ENCODE assay signal across 1 cellular context in genomic region chr22:19970479-19971275, GRCh38.
TF ChIP-seq lines count a peak whose summit lies in the region.

No MANE protein-coding gene starts in this region.

TF ChIP-seq in K562, 482 proteins besides CTCF, POLR2A, EP300 and RAD21 (continued from another document and continues in another):
- peak; percentile 66; the same call in 1 of the 2 replicates for TF ChIP-seq REST (CRISPR knock-in tag; IDR thresholded peaks at IDR 0.05; ENCODE audit: low read depth)
- TF ChIP-seq RFX7 (CRISPR knock-in tag; IDR thresholded peaks at IDR 0.05), result peak; percentile 27; the same call in 1 of the 2 replicates
- TF ChIP-seq SMC3 (conservative IDR thresholded peaks at IDR 0.05; ENCODE audit: insufficient read depth, low read depth, low read length), result peak; percentile 100
- no peak for TF ChIP-seq POLR2H (tag; IDR thresholded peaks at IDR 0.05; ENCODE audit: low read depth)
- TF ChIP-seq HDAC2 (IDR thresholded peaks at IDR 0.05), result peak; percentile 44; the same call in 1 of the 2 replicates
- TF ChIP-seq KLF1 (tag; IDR thresholded peaks at IDR 0.05), result peak; percentile 41; the same call in 1 of the 2 replicates
- TF ChIP-seq ZNF780A (CRISPR knock-in tag; IDR thresholded peaks at IDR 0.05), result no peak
- TF ChIP-seq ZNF384 (IDR thresholded peaks at IDR 0.05; ENCODE audit: low read depth, low read length), result peak; percentile 56; the same call in 1 of the 2 replicates
- no peak; the same call in 1 of the 2 replicates for TF ChIP-seq STAT5A (IDR thresholded peaks at IDR 0.05; ENCODE audit: borderline replicate concordance, low read length)
- TF ChIP-seq, protein P1, sequence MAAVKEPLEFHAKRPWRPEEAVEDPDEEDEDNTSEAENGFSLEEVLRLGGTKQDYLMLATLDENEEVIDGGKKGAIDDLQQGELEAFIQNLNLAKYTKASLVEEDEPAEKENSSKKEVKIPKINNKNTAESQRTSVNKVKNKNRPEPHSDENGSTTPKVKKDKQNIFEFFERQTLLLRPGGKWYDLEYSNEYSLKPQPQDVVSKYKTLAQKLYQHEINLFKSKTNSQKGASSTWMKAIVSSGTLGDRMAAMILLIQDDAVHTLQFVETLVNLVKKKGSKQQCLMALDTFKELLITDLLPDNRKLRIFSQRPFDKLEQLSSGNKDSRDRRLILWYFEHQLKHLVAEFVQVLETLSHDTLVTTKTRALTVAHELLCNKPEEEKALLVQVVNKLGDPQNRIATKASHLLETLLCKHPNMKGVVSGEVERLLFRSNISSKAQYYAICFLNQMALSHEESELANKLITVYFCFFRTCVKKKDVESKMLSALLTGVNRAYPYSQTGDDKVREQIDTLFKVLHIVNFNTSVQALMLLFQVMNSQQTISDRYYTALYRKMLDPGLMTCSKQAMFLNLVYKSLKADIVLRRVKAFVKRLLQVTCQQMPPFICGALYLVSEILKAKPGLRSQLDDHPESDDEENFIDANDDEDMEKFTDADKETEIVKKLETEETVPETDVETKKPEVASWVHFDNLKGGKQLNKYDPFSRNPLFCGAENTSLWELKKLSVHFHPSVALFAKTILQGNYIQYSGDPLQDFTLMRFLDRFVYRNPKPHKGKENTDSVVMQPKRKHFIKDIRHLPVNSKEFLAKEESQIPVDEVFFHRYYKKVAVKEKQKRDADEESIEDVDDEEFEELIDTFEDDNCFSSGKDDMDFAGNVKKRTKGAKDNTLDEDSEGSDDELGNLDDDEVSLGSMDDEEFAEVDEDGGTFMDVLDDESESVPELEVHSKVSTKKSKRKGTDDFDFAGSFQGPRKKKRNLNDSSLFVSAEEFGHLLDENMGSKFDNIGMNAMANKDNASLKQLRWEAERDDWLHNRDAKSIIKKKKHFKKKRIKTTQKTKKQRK (IDR thresholded peaks at IDR 0.05; ENCODE audit: borderline replicate concordance, low read depth, low read length), result no peak
- peak; percentile 32 to 91; a peak in 1 of 4 replicates for TF ChIP-seq TBL1XR1 (IDR thresholded peaks at IDR 0.05; ENCODE audit: low read length in 2 of 2)
- TF ChIP-seq, protein P2, sequence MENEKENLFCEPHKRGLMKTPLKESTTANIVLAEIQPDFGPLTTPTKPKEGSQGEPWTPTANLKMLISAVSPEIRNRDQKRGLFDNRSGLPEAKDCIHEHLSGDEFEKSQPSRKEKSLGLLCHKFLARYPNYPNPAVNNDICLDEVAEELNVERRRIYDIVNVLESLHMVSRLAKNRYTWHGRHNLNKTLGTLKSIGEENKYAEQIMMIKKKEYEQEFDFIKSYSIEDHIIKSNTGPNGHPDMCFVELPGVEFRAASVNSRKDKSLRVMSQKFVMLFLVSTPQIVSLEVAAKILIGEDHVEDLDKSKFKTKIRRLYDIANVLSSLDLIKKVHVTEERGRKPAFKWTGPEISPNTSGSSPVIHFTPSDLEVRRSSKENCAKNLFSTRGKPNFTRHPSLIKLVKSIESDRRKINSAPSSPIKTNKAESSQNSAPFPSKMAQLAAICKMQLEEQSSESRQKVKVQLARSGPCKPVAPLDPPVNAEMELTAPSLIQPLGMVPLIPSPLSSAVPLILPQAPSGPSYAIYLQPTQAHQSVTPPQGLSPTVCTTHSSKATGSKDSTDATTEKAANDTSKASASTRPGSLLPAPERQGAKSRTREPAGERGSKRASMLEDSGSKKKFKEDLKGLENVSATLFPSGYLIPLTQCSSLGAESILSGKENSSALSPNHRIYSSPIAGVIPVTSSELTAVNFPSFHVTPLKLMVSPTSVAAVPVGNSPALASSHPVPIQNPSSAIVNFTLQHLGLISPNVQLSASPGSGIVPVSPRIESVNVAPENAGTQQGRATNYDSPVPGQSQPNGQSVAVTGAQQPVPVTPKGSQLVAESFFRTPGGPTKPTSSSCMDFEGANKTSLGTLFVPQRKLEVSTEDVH (IDR thresholded peaks at IDR 0.05; ENCODE audit: low read depth, partially characterized antibody), result peak; percentile 70
- TF ChIP-seq NBN (IDR thresholded peaks at IDR 0.05; ENCODE audit: low read depth), result 0 out of 2 replicates have a peak, but pooled peaks have one; percentile 54
- no peak for TF ChIP-seq PHB2 (IDR thresholded peaks at IDR 0.05; ENCODE audit: low read depth)
- no peak for TF ChIP-seq AFF4 (CRISPR knock-in tag; IDR thresholded peaks at IDR 0.05)
- TF ChIP-seq, protein P3, sequence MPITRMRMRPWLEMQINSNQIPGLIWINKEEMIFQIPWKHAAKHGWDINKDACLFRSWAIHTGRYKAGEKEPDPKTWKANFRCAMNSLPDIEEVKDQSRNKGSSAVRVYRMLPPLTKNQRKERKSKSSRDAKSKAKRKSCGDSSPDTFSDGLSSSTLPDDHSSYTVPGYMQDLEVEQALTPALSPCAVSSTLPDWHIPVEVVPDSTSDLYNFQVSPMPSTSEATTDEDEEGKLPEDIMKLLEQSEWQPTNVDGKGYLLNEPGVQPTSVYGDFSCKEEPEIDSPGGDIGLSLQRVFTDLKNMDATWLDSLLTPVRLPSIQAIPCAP (CRISPR knock-in tag; IDR thresholded peaks at IDR 0.05; ENCODE audit: borderline replicate concordance), result no peak
- no peak for TF ChIP-seq FOXK1 (CRISPR knock-in tag; IDR thresholded peaks at IDR 0.05; ENCODE audit: borderline replicate concordance)
- peak; percentile 33; the same call in 1 of the 2 replicates for TF ChIP-seq ZNF239 (CRISPR knock-in tag; IDR thresholded peaks at IDR 0.05)
- TF ChIP-seq, protein P4, sequence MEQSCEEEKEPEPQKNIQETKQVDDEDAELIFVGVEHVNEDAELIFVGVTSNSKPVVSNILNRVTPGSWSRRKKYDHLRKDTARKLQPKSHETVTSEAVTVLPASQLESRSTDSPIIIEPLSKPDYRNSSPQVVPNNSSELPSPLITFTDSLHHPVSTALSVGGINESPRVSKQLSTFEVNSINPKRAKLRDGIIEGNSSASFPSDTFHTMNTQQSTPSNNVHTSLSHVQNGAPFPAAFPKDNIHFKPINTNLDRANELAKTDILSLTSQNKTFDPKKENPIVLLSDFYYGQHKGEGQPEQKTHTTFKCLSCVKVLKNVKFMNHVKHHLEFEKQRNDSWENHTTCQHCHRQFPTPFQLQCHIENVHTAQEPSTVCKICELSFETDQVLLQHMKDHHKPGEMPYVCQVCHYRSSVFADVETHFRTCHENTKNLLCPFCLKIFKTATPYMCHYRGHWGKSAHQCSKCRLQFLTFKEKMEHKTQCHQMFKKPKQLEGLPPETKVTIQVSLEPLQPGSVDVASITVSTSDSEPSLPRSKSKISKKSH (CRISPR knock-in tag; IDR thresholded peaks at IDR 0.05), result no peak
- TF ChIP-seq, protein P5, sequence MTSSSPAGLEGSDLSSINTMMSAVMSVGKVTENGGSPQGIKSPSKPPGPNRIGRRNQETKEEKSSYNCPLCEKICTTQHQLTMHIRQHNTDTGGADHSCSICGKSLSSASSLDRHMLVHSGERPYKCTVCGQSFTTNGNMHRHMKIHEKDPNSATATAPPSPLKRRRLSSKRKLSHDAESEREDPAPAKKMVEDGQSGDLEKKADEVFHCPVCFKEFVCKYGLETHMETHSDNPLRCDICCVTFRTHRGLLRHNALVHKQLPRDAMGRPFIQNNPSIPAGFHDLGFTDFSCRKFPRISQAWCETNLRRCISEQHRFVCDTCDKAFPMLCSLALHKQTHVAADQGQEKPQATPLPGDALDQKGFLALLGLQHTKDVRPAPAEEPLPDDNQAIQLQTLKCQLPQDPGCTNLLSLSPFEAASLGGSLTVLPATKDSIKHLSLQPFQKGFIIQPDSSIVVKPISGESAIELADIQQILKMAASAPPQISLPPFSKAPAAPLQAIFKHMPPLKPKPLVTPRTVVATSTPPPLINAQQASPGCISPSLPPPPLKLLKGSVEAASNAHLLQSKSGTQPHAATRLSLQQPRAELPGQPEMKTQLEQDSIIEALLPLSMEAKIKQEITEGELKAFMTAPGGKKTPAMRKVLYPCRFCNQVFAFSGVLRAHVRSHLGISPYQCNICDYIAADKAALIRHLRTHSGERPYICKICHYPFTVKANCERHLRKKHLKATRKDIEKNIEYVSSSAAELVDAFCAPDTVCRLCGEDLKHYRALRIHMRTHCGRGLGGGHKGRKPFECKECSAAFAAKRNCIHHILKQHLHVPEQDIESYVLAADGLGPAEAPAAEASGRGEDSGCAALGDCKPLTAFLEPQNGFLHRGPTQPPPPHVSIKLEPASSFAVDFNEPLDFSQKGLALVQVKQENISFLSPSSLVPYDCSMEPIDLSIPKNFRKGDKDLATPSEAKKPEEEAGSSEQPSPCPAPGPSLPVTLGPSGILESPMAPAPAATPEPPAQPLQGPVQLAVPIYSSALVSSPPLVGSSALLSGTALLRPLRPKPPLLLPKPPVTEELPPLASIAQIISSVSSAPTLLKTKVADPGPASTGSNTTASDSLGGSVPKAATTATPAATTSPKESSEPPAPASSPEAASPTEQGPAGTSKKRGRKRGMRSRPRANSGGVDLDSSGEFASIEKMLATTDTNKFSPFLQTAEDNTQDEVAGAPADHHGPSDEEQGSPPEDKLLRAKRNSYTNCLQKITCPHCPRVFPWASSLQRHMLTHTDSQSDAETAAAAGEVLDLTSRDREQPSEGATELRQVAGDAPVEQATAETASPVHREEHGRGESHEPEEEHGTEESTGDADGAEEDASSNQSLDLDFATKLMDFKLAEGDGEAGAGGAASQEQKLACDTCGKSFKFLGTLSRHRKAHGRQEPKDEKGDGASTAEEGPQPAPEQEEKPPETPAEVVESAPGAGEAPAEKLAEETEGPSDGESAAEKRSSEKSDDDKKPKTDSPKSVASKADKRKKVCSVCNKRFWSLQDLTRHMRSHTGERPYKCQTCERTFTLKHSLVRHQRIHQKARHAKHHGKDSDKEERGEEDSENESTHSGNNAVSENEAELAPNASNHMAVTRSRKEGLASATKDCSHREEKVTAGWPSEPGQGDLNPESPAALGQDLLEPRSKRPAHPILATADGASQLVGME (CRISPR knock-in tag; IDR thresholded peaks at IDR 0.05), result peak; percentile 90
- no peak for TF ChIP-seq ZBTB11 (CRISPR knock-in tag; IDR thresholded peaks at IDR 0.05)
